Comparison of ENCODE assay signal across 9 cellular contexts in genomic region chr6:44262467-44263356, GRCh38. TPM values are rescaled to one million over a fixed set of nuclear protein-coding genes. Genes with fewer than 3 reads are reported as not detected.
DNase-seq lines count a peak whose midpoint lies in the region; ATAC-seq, FAIRE-seq and TF ChIP-seq lines count a peak whose summit lies in the region.
"Had no signal": no experiment of that assay in that cellular context is flagged by ENCODE, and none has a peak within 500 bp of the region (broad histone marks: within the 10 kb centered on the region; RNA-seq: fewer than 3 reads in every experiment).

No MANE protein-coding gene starts in this region.

- peaks cover 14% of the 10 kb centered on the region for H3K4me1 ChIP-seq in ACC112 (ENCODE audit: control insufficient read depth, insufficient read depth, low read length, unreplicated experiment)
- peaks cover 32% of the 10 kb centered on the region for H3K4me1 ChIP-seq in mucosa of stomach (ENCODE audit: control insufficient read depth, insufficient read depth, low read length)

- H3K4me3 Mint-ChIP-seq in brain: peak overlapping the region; percentile 95 to 98 (median 97)

- H3K4me1 Mint-ChIP-seq in brain: peaks cover 62% of the 10 kb centered on the region

- H3K27me3 ChIP-seq in ACC112 (ENCODE audit: insufficient read depth, low read length) (no peaks in the 10 kb centered on the region), mucosa of stomach (ENCODE audit: control insufficient read depth, insufficient read depth, low read length) (no peaks in the 10 kb centered on the region)

- 0 out of 2 replicates have a peak, but pooled peaks have one; percentile 9 for TF ChIP-seq POLR2A in H54 (IDR thresholded peaks at IDR 0.05; ENCODE audit: low read depth, low read length)

- H3K9ac ChIP-seq in mucosa of stomach (ENCODE audit: low read length): peak overlapping the region; percentile 71

- no peak overlapping the region for H2AFZ ChIP-seq in ACC112 (ENCODE audit: low read length, unreplicated experiment)

- no peak for ATAC-seq in GM18511 (IDR thresholded peaks at IDR 0.05; ENCODE audit: unreplicated experiment)

- H3K9me3 ChIP-seq in mucosa of stomach (ENCODE audit: control insufficient read depth, low read length): no peaks in the 10 kb centered on the region

- no peak overlapping the region for H3K27ac ChIP-seq in ACC112 (ENCODE audit: low read depth, low read length)

- peaks cover 12% of the 10 kb centered on the region for H3K79me2 ChIP-seq in ACC112 (ENCODE audit: control insufficient read depth, insufficient read depth, low read length, unreplicated experiment)

- H3K4me3 ChIP-seq in ACC112 (ENCODE audit: low read depth, low read length) (peak overlapping the region; percentile 82), mucosa of stomach (ENCODE audit: low read length) (peak overlapping the region; percentile 75)

- H3K36me3 Mint-ChIP-seq in brain: no peaks in the 10 kb centered on the region

- peaks cover 5% of the 10 kb centered on the region for H3K27me3 Mint-ChIP-seq in brain

- H3K9me3 Mint-ChIP-seq in brain: peaks cover 0 to 1% (median 0%) of the 10 kb centered on the region in 5 experiments

- no peaks in the 10 kb centered on the region for H3K36me3 ChIP-seq in ACC112 (ENCODE audit: insufficient read depth, low read length)
- H3K36me3 ChIP-seq in mucosa of stomach (ENCODE audit: control insufficient read depth, insufficient read depth, low read length): peaks cover 9% of the 10 kb centered on the region

- DNase-seq in H54 (ENCODE audit: insufficient read length, low spot score) (no peak), COLO829 (ENCODE audit: low spot score) (no peak), NCI-H1092 treated with DMSO at 0.1 percent for 48 hours (lab: John Stamatoyannopoulos, UW) (no peak), MV-4-11 (lab: John Stamatoyannopoulos, UW) (no peak)
- DNase-seq: cortex of kidney had no signal

- no peak for TF ChIP-seq CTCF in brain (conservative IDR thresholded peaks at IDR 0.05)

- peak overlapping the region; percentile 48 to 94 (median 72) for H3K27ac Mint-ChIP-seq in brain

- no peak for FAIRE-seq in H54 (lab: Jason Lieb, UNC)

RNA-seq across cellular contexts. Expression of gene NFKBIE, which starts 2.6 kb away (rescaled TPM):
- polyA plus RNA-seq in brain (ENCODE audit: insufficient read depth, low read depth, low replicate concordance): 10.8 TPM

RNA-seq across cellular contexts. Expression of gene SLC35B2, which starts 5.4 kb away (rescaled TPM):
- 68.7 TPM for polyA plus RNA-seq in brain (ENCODE audit: insufficient read depth, low read depth, low replicate concordance)

RNA-seq across cellular contexts. Expression of gene TMEM151B, which starts 7.5 kb away (rescaled TPM):
- 45.5 TPM for polyA plus RNA-seq in brain (ENCODE audit: insufficient read depth, low read depth, low replicate concordance)

RNA-seq across cellular contexts. Expression of gene HSP90AB1, which starts 15.8 kb away (rescaled TPM):
- polyA plus RNA-seq in brain (ENCODE audit: insufficient read depth, low read depth, low replicate concordance): 1,424 TPM

RNA-seq across cellular contexts. Expression of gene SLC29A1, which starts 39.3 kb away (rescaled TPM):
- 35.6 TPM for polyA plus RNA-seq in brain (ENCODE audit: insufficient read depth, low read depth, low replicate concordance)
